10 cellular contexts compared by ENCODE assay signal in the genomic region with DNA sequence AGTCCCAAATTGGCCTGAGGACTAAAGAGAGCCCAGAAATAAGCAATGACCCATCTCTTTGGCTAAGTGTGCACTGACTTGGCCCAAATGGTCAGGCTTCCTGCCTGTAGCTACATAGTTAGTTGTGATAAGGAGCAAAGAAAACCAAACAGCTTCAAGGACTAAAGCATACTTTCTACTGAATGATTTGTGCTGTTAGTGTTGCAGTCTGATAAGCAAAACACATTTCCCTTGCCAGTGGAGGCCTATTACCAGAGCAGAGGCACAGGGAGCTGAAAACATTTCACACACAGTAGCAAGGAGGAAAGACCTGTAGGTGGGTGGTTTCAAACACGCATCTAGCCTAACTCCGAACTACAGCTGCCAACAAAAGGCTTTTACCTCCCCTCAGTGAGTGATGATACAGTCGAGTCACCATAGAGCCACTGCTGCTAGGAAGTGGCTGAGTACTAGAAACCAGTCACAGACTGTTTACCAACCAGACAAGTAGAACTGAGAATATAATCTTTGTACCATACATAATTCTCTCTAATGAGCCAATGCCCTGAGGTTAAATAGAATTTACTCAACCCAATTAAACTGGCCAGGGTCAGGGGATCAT.
DNase-seq lines count a peak whose midpoint lies in the region; ATAC-seq, FAIRE-seq and TF ChIP-seq lines count a peak whose summit lies in the region.
"Had no signal": no experiment of that assay in that cellular context is flagged by ENCODE, and none has a peak within 500 bp of the region (broad histone marks: within the 10 kb centered on the region; RNA-seq: fewer than 3 reads in every experiment).

No MANE protein-coding gene starts in this region.

- ATAC-seq in GM23338 (no peak), right cardiac atrium (peak; percentile 96), GM18867 (IDR thresholded peaks at IDR 0.05; ENCODE audit: unreplicated experiment) (no peak), GM21381 (IDR thresholded peaks at IDR 0.05; ENCODE audit: unreplicated experiment) (no peak), GM21390 (IDR thresholded peaks at IDR 0.05; ENCODE audit: unreplicated experiment) (no peak)
- ATAC-seq: Panc1 had no signal

- H3K27ac ChIP-seq in GM23338 (ENCODE audit: low read depth): no peak overlapping the region
- H3K27ac ChIP-seq in astrocyte (ENCODE audit: low read depth, low read length): peak overlapping the region; percentile 33
- peak overlapping the region; percentile 85 for H3K27ac ChIP-seq in right cardiac atrium (ENCODE audit: low read length)
- H3K27ac ChIP-seq in small intestine (ENCODE audit: low read depth in 1 of 2, low read length in 1 of 2): peak overlapping the region in 1 of 2 donors; percentile 53

- H3K4me1 Mint-ChIP-seq in GM23338 (no peaks in the 10 kb centered on the region; the same call in 2 of the 3 replicates), astrocyte (ENCODE audit: low read depth, unreplicated experiment) (peaks cover 8% of the 10 kb centered on the region)

- H3K9me2 ChIP-seq in GM23338 (ENCODE audit: insufficient read depth): peaks cover 2% of the 10 kb centered on the region; the same call in 1 of the 2 replicates

- peak overlapping the region; percentile 20 for H3K9ac ChIP-seq in astrocyte (ENCODE audit: low read length)

- intact Hi-C loops in right cardiac atrium (cut with DNase I): no loop called here

- DNase-seq in GM23338 (ENCODE audit: low spot score) (no peak), astrocyte (ENCODE audit: low read depth) (peak; percentile 89), right cardiac atrium (peak; percentile 48 to 77 (median 64)), small intestine (peak; percentile 6), amygdala (lab: John Stamatoyannopoulos, UW) (no peak)
- DNase-seq: DMS79 had no signal

- no peaks in the 10 kb centered on the region for H3K9me3 Mint-ChIP-seq in GM23338
- no peaks in the 10 kb centered on the region for H3K9me3 Mint-ChIP-seq in astrocyte (ENCODE audit: unreplicated experiment)

- no peak overlapping the region for H3K27ac Mint-ChIP-seq in GM23338
- H3K27ac Mint-ChIP-seq in astrocyte (ENCODE audit: unreplicated experiment): no peak overlapping the region

- H3K27me3 Mint-ChIP-seq in GM23338 (ENCODE audit: insufficient read depth, low read depth, poor library complexity) (no peaks in the 10 kb centered on the region), astrocyte (ENCODE audit: low read depth, unreplicated experiment) (peaks cover under 1% of the 10 kb centered on the region)

- H3K4me3 ChIP-seq in GM23338: no peak overlapping the region
- H3K4me3 ChIP-seq in astrocyte (ENCODE audit: insufficient read depth, low read depth, low read length): no peak overlapping the region
- H3K4me3 ChIP-seq in right cardiac atrium (ENCODE audit: low read length): no peak overlapping the region
- no peak overlapping the region for H3K4me3 ChIP-seq in small intestine (ENCODE audit: low read depth in 1 of 2, low read length in 2 of 2)

- H3K4me2 ChIP-seq in GM23338 (no peak overlapping the region), astrocyte (ENCODE audit: low read length) (peak overlapping the region; percentile 6)

- H3K36me3 Mint-ChIP-seq in GM23338 (ENCODE audit: low read depth) (no peaks in the 10 kb centered on the region), astrocyte (ENCODE audit: low read depth, unreplicated experiment) (no peaks in the 10 kb centered on the region)

- H2AFZ ChIP-seq in GM23338 (peak overlapping the region; percentile 69; the same call in 1 of the 2 replicates), astrocyte (ENCODE audit: low read depth, low read length) (no peak overlapping the region)

- no peaks in the 10 kb centered on the region for H3K79me2 ChIP-seq in GM23338 (replicated peaks; ENCODE audit: insufficient read depth)
- no peaks in the 10 kb centered on the region for H3K79me2 ChIP-seq in astrocyte (ENCODE audit: insufficient read depth, low read length)

- H4K20me1 ChIP-seq in GM23338 (replicated peaks; ENCODE audit: insufficient read depth) (no peaks in the 10 kb centered on the region), astrocyte (ENCODE audit: insufficient read depth, low read length) (no peaks in the 10 kb centered on the region)

- no peaks in the 10 kb centered on the region for H3F3A ChIP-seq in GM23338 (replicated peaks; ENCODE audit: low read depth)

- H3K4me1 ChIP-seq in GM23338 (ENCODE audit: insufficient read depth): 0 out of 2 replicates have a peak, but pooled peaks cover 2% of the 10 kb centered on the region
- H3K4me1 ChIP-seq in astrocyte (ENCODE audit: insufficient read depth, low read length): peaks cover 31% of the 10 kb centered on the region
- H3K4me1 ChIP-seq in right cardiac atrium (ENCODE audit: control insufficient read depth, insufficient read depth, low read length): peaks cover 3% of the 10 kb centered on the region
- H3K4me1 ChIP-seq in small intestine (ENCODE audit: control insufficient read depth in 2 of 2, insufficient read depth in 1 of 2, low read depth in 1 of 2, low read length in 1 of 2): no peaks in the 10 kb centered on the region

- 20% methylated on average over 3 of the region's 3 CpGs for WGBS in right cardiac atrium
- 34 to 75% (median 41%) methylated on average over 3 of the region's 3 CpGs for WGBS in small intestine, 3 donors

- no peak for TF ChIP-seq CTCF in GM23338 (conservative IDR thresholded peaks at IDR 0.05; ENCODE audit: low read depth in 2 of 2)
- TF ChIP-seq CTCF in astrocyte (IDR thresholded peaks at IDR 0.05; ENCODE audit: insufficient read depth, low read depth, low read length): no peak

- H3K36me3 ChIP-seq in GM23338 (ENCODE audit: insufficient read depth) (no peaks in the 10 kb centered on the region), astrocyte (ENCODE audit: insufficient read depth, low read length) (no peaks in the 10 kb centered on the region), small intestine (ENCODE audit: control insufficient read depth in 2 of 2, insufficient read depth in 2 of 2, low read length in 2 of 2) (no peaks in the 10 kb centered on the region)

- FAIRE-seq in astrocyte (lab: Jason Lieb, UNC): peak; percentile 37
- no peak for FAIRE-seq in small intestine (lab: Jason Lieb, UNC)

- H3K4me3 Mint-ChIP-seq in GM23338: no peak overlapping the region
- no peak overlapping the region for H3K4me3 Mint-ChIP-seq in astrocyte (ENCODE audit: unreplicated experiment)

- H3K27me3 ChIP-seq in GM23338 (ENCODE audit: insufficient read depth): no peaks in the 10 kb centered on the region
- no peaks in the 10 kb centered on the region for H3K27me3 ChIP-seq in astrocyte (ENCODE audit: insufficient read depth, low read length)
- H3K27me3 ChIP-seq in right cardiac atrium (ENCODE audit: control insufficient read depth, insufficient read depth): no peaks in the 10 kb centered on the region
- no peaks in the 10 kb centered on the region for H3K27me3 ChIP-seq in small intestine (ENCODE audit: control insufficient read depth in 2 of 2, insufficient read depth in 2 of 2, low read length in 2 of 2)

- H3K9me3 ChIP-seq in astrocyte (ENCODE audit: insufficient read depth, low read depth, low read length): no peaks in the 10 kb centered on the region
- H3K9me3 ChIP-seq in right cardiac atrium (ENCODE audit: control insufficient read depth, low read length): no peaks in the 10 kb centered on the region
- no peaks in the 10 kb centered on the region for H3K9me3 ChIP-seq in small intestine (ENCODE audit: control insufficient read depth, low read depth)

TF ChIP-seq in GM23338, 12 proteins besides CTCF, POLR2A, EP300 and RAD21 (continues in another document):
- TF ChIP-seq POLR2AphosphoS5 (IDR thresholded peaks at IDR 0.05; ENCODE audit: low read depth): no peak
- TF ChIP-seq EZH2phosphoT487 (IDR thresholded peaks at IDR 0.05; ENCODE audit: unreplicated experiment): no peak
- no peak for TF ChIP-seq STAT1 (IDR thresholded peaks at IDR 0.05; ENCODE audit: unreplicated experiment)
- no peak for TF ChIP-seq NANOG (IDR thresholded peaks at IDR 0.05; ENCODE audit: borderline replicate concordance)
- no peak for TF ChIP-seq EZH2 (IDR thresholded peaks at IDR 0.05; ENCODE audit: low read depth, unreplicated experiment)

Comparison
In these comparisons a context has a peak if more than half of its experiments do, and no peak if none do; other contexts are left out.
1. ATAC-seq: peak in right cardiac atrium (2 of 2); none in GM23338 (single experiment), GM18867 (single experiment), GM21381 (single experiment) and GM21390 (single experiment).
2. DNase-seq: peak in astrocyte (single experiment), right cardiac atrium (3 of 3) and small intestine (single experiment); none in GM23338 (single experiment) and amygdala (0 of 56).